Comparison of ENCODE assay signal across 8 cellular contexts in genomic region chr3:31590650-31591049, GRCh38.
"Had no signal": no experiment of that assay in that cellular context is flagged by ENCODE, and none has a peak within 500 bp of the region (broad histone marks: within the 10 kb centered on the region; RNA-seq: fewer than 3 reads in every experiment).

No MANE protein-coding gene starts in this region.

- H3K4me2 ChIP-seq: GM23338 had no signal

- DNase-seq: H9, HCEC 1CT, KG1 had no signal

- ATAC-seq: GM23338, K562 had no signal

- H3K27ac ChIP-seq: HL-60 had no signal

- H2AFZ ChIP-seq: GM23338 had no signal

- H3K4me3 ChIP-seq: GM23338, K562 had no signal

- FAIRE-seq: H1, H54, K562 had no signal
